Comparison of ENCODE assay signal across 17 cellular contexts in genomic region chr1:183444243-183444642, GRCh38. TPM values are rescaled to one million over a fixed set of nuclear protein-coding genes. Genes with fewer than 3 reads are reported as not detected.
DNase-seq lines count a peak whose midpoint lies in the region; ATAC-seq lines count a peak whose summit lies in the region.
"Had no signal": no experiment of that assay in that cellular context is flagged by ENCODE, and none has a peak within 500 bp of the region (broad histone marks: within the 10 kb centered on the region; RNA-seq: fewer than 3 reads in every experiment).

No MANE protein-coding gene starts in this region.

- no peaks in the 10 kb centered on the region for H3K36me3 Mint-ChIP-seq in activated CD8-positive, alpha-beta T cell treated with anti-CD3 and anti-CD28 coated beads, Interleukin-2, amount 10 ng/mL, durations not matched to agents 7 days and 5 days (ENCODE audit: low read depth)
- H3K36me3 Mint-ChIP-seq: WTC11 had no signal

- peak; percentile 52 for DNase-seq in Daoy (ENCODE audit: low read depth)
- peak; percentile 14 for DNase-seq in NCI-H2171 (lab: John Stamatoyannopoulos, UW)
- DNase-seq in dermis blood vessel endothelial cell = peak; percentile 81
- DNase-seq in myocyte (ENCODE audit: low read depth) = peak; percentile 57
- DNase-seq in activated CD8-positive, alpha-beta T cell treated with anti-CD3 and anti-CD28 coated beads, Interleukin-2, amount 10 ng/mL, durations not matched to agents 7 days and 5 days = no peak
- no peak for DNase-seq in KG1 (lab: John Stamatoyannopoulos, UW)
- no peak for DNase-seq in NCI-H2029 (lab: John Stamatoyannopoulos, UW)
- DNase-seq: AML-193; Calu3; NCI-H187; NCI-H526; stimulated activated CD4-positive, alpha-beta T cell treated with anti-CD3 and anti-CD28 coated beads, Interleukin-12 subunit alpha, Interleukin-12 subunit beta, amount 100 ng/mL, for 4 hours; stimulated activated naive CD8-positive, alpha-beta T cell treated with anti-CD3 and anti-CD28 coated beads, Interleukin-15, amount 100 ng/mL, for 72 hours; T-helper 1 cell had no signal

- H3K9me3 Mint-ChIP-seq in activated CD8-positive, alpha-beta T cell treated with anti-CD3 and anti-CD28 coated beads, Interleukin-2, amount 10 ng/mL, durations not matched to agents 7 days and 5 days (ENCODE audit: insufficient read depth) = no peaks in the 10 kb centered on the region
- H3K9me3 Mint-ChIP-seq: stimulated activated naive CD8-positive, alpha-beta T cell treated with anti-CD3 and anti-CD28 coated beads, Interleukin-15, amount 100 ng/mL, for 72 hours; WTC11 had no signal

- H3K27ac Mint-ChIP-seq in activated CD8-positive, alpha-beta T cell treated with anti-CD3 and anti-CD28 coated beads, Interleukin-2, amount 10 ng/mL, durations not matched to agents 7 days and 5 days = no peak overlapping the region
- H3K27ac Mint-ChIP-seq: progenitor cell of endocrine pancreas; stimulated activated naive CD8-positive, alpha-beta T cell treated with anti-CD3 and anti-CD28 coated beads, Interleukin-15, amount 100 ng/mL, for 72 hours; WTC11 had no signal

- CTCF ChIA-PET in activated CD8-positive, alpha-beta T cell treated with anti-CD3 and anti-CD28 coated beads, Interleukin-2, amount 10 ng/mL, durations not matched to agents 7 days and 5 days (lab: Charles Lee) = no interaction called here

- ATAC-seq in GM18858 (IDR thresholded peaks at IDR 0.05; ENCODE audit: unreplicated experiment) = no peak
- no peak for ATAC-seq in activated CD8-positive, alpha-beta T cell treated with anti-CD3 and anti-CD28 coated beads, Interleukin-2, amount 10 ng/mL, durations not matched to agents 7 days and 5 days
- ATAC-seq: stimulated activated naive CD8-positive, alpha-beta T cell treated with anti-CD3 and anti-CD28 coated beads, Interleukin-15, amount 100 ng/mL, for 72 hours; WTC11 had no signal

- H3K4me1 Mint-ChIP-seq in activated CD8-positive, alpha-beta T cell treated with anti-CD3 and anti-CD28 coated beads, Interleukin-2, amount 10 ng/mL, durations not matched to agents 7 days and 5 days (ENCODE audit: low read depth) = no peaks in the 10 kb centered on the region
- H3K4me1 Mint-ChIP-seq: stimulated activated naive CD8-positive, alpha-beta T cell treated with anti-CD3 and anti-CD28 coated beads, Interleukin-15, amount 100 ng/mL, for 72 hours had no signal

- H3K27me3 Mint-ChIP-seq in activated CD8-positive, alpha-beta T cell treated with anti-CD3 and anti-CD28 coated beads, Interleukin-2, amount 10 ng/mL, durations not matched to agents 7 days and 5 days (ENCODE audit: low read depth) = peaks cover 17% of the 10 kb centered on the region
- H3K27me3 Mint-ChIP-seq: progenitor cell of endocrine pancreas; stimulated activated naive CD8-positive, alpha-beta T cell treated with anti-CD3 and anti-CD28 coated beads, Interleukin-15, amount 100 ng/mL, for 72 hours had no signal

- POLR2A ChIA-PET in activated CD8-positive, alpha-beta T cell treated with anti-CD3 and anti-CD28 coated beads, Interleukin-2, amount 10 ng/mL, durations not matched to agents 7 days and 5 days (lab: Charles Lee) = no interaction called here

- no peak overlapping the region for H3K4me3 Mint-ChIP-seq in activated CD8-positive, alpha-beta T cell treated with anti-CD3 and anti-CD28 coated beads, Interleukin-2, amount 10 ng/mL, durations not matched to agents 7 days and 5 days
- H3K4me3 Mint-ChIP-seq: stimulated activated naive CD8-positive, alpha-beta T cell treated with anti-CD3 and anti-CD28 coated beads, Interleukin-15, amount 100 ng/mL, for 72 hours; WTC11 had no signal

RNA-seq across cellular contexts. Expression of gene NMNAT2, which starts 26.1 kb away (rescaled TPM):
- total RNA-seq in Daoy (2014; rRNA removed; shearing (Covaris generic)) = 3.0 and 3.6 TPM in 2 replicates
- total RNA-seq in dermis blood vessel endothelial cell (0.28 and 0.68 TPM in 2 replicates), myocyte (5.3 and 7.8 TPM in 2 replicates)
- polyA plus RNA-seq in myocyte (2012) = 5.1 TPM
- total RNA-seq in activated CD8-positive, alpha-beta T cell treated with anti-CD3 and anti-CD28 coated beads, Interleukin-2, amount 10 ng/mL, durations not matched to agents 7 days and 5 days = not detected

RNA-seq across cellular contexts. Expression of gene SMG7, which starts 28.1 kb away (rescaled TPM):
- total RNA-seq in Daoy (2014; rRNA removed; shearing (Covaris generic)) = 14.9 and 24.1 TPM in 2 replicates
- 26.7 and 44.4 TPM in 2 replicates for total RNA-seq in dermis blood vessel endothelial cell
- 20.0 and 24.0 TPM in 2 replicates for total RNA-seq in myocyte
- 23.4 TPM for polyA plus RNA-seq in myocyte (2012)
- 10 to 100 TPM; 80.8 to 88.6 TPM for total RNA-seq in activated CD8-positive, alpha-beta T cell treated with anti-CD3 and anti-CD28 coated beads, Interleukin-2, amount 10 ng/mL, durations not matched to agents 7 days and 5 days

Comparison
In these comparisons a context has a peak if more than half of its experiments do, and no peak if none do; other contexts are left out.
1. DNase-seq: peak in Daoy (single experiment), NCI-H2171 (single experiment), dermis blood vessel endothelial cell (single experiment) and myocyte (single experiment); none in activated CD8-positive, alpha-beta T cell treated with anti-CD3 and anti-CD28 coated beads, Interleukin-2, amount 10 ng/mL, durations not matched to agents 7 days and 5 days (single experiment), KG1 (single experiment) and NCI-H2029 (single experiment).